Comparison of ENCODE assay signal across 9 cellular contexts in genomic region chr20:44204156-44204831, GRCh38. TPM values are rescaled to one million over a fixed set of nuclear protein-coding genes. Genes with fewer than 3 reads are reported as not detected.
DNase-seq lines count a peak whose midpoint lies in the region; ATAC-seq and TF ChIP-seq lines count a peak whose summit lies in the region.
"Had no signal": no experiment of that assay in that cellular context is flagged by ENCODE, and none has a peak within 500 bp of the region (broad histone marks: within the 10 kb centered on the region; RNA-seq: fewer than 3 reads in every experiment).

No MANE protein-coding gene starts in this region.

- peaks cover 50% of the 10 kb centered on the region for H3K36me3 ChIP-seq in SJCRH30
- H3K36me3 ChIP-seq in sigmoid colon: peaks cover 0 to 59% (median 22%) of the 10 kb centered on the region in 4 donors

- H3K27me3 ChIP-seq in SJCRH30 (no peaks in the 10 kb centered on the region), sigmoid colon (no peaks in the 10 kb centered on the region), dorsolateral prefrontal cortex (no peaks in the 10 kb centered on the region)

- 89 to 94% methylated on average over 4 of the region's 4 CpGs for WGBS in sigmoid colon, 2 donors

- H3K27ac ChIP-seq in SJCRH30 (peak overlapping the region; percentile 49), sigmoid colon (peak overlapping the region; percentile 78 to 98 (median 80)), dorsolateral prefrontal cortex (peak overlapping the region in 12 of 59 donors; percentile 4 to 25 (median 12))

- ATAC-seq in stimulated activated naive CD8-positive, alpha-beta T cell treated with anti-CD3 and anti-CD28 coated beads, Interleukin-15, Interleukin-2, amounts not matched to agents 100 U/mL and 50 U/mL, for 24 hours: no peak
- no peak for ATAC-seq in GM19035 (IDR thresholded peaks at IDR 0.05; ENCODE audit: unreplicated experiment)

- H3K4me1 ChIP-seq in SJCRH30 (peaks cover 25% of the 10 kb centered on the region), sigmoid colon (peaks cover 0 to 81% (median 55%) of the 10 kb centered on the region in 4 donors)

- DNase-seq in ELR (ENCODE audit: low read depth) (peak; percentile 98), SJCRH30 (peak in 1 of 2 experiments; percentile 44), fibroblast of the conjunctiva (ENCODE audit: low read depth) (peak; percentile 84), sigmoid colon (no peak), dorsolateral prefrontal cortex (no peak), NCI-H2107 treated with DMSO at 0.1 percent for 48 hours (lab: John Stamatoyannopoulos, UW; ENCODE audit: unreplicated experiment) (no peak)
- no peak for DNase-seq in stimulated activated naive CD8-positive, alpha-beta T cell treated with anti-CD3 and anti-CD28 coated beads, Interleukin-15, Interleukin-2, amounts not matched to agents 100 U/mL and 50 U/mL, for 24 hours
- DNase-seq: NCI-H2107 had no signal

- TF ChIP-seq POLR2A in sigmoid colon (IDR thresholded peaks at IDR 0.05): no peak

- no peak overlapping the region for H3K4me3 ChIP-seq in SJCRH30
- H3K4me3 ChIP-seq in sigmoid colon: no peak overlapping the region
- peak overlapping the region in 1 of 59 donors; percentile 8 for H3K4me3 ChIP-seq in dorsolateral prefrontal cortex

- no peaks in the 10 kb centered on the region for H3K9me3 ChIP-seq in SJCRH30 (replicated peaks)
- H3K9me3 ChIP-seq in sigmoid colon: no peaks in the 10 kb centered on the region

- TF ChIP-seq EP300 in sigmoid colon (IDR thresholded peaks at IDR 0.05): peak in 2 of 4 donors; percentile 19 to 42

- intact Hi-C loops in sigmoid colon (cut with DNase I) (no loop called here), dorsolateral prefrontal cortex (cut with DNase I) (no loop called here)

- TF ChIP-seq CTCF in sigmoid colon (IDR thresholded peaks at IDR 0.05) (no peak), dorsolateral prefrontal cortex (IDR thresholded peaks at IDR 0.05 in 54 of 56, conservative IDR thresholded peaks at IDR 0.05 in 2 of 56; ENCODE audit: low read depth in 1 of 56, partially characterized antibody in 56 of 56) (no peak)

RNA-seq across cellular contexts. Expression of gene OSER1, which starts 6.3 kb away (rescaled TPM):
- 50.6 and 54.9 TPM in 2 replicates for total RNA-seq in SJCRH30 (2014; rRNA removed; shearing (Covaris generic))
- total RNA-seq in sigmoid colon: 10 to 100 TPM; 47.4 to 90.5 (median 61.5) TPM
- polyA plus RNA-seq in sigmoid colon: 10 to 100 TPM; 28.5 to 39.8 (median 37.2) TPM
- 10 to 100 TPM; 20.8 to 41.9 (median 29.8) TPM for total RNA-seq in dorsolateral prefrontal cortex

RNA-seq across cellular contexts. Expression of gene JPH2, which starts 17.3 kb away (rescaled TPM):
- total RNA-seq in SJCRH30 (2014; rRNA removed; shearing (Covaris generic)): 6.7 and 7.4 TPM in 2 replicates
- 100 to 1,000 TPM in 3 of 4 donors, 10 to 100 TPM in 1; 52.0 to 166 (median 122) TPM for total RNA-seq in sigmoid colon
- 1 to 10 TPM in 1 of 3 donors, under 1 TPM in 2; 0.23 to 5.3 (median 0.60) TPM for polyA plus RNA-seq in sigmoid colon
- total RNA-seq in dorsolateral prefrontal cortex: 1 to 10 TPM in 56 of 120 experiments, under 1 TPM in 63, not detected in 1; 0.21 to 8.8 (median 0.92) TPM

RNA-seq across cellular contexts. Expression of gene GDAP1L1, which starts 42.8 kb away (rescaled TPM):
- total RNA-seq in SJCRH30 (2014; rRNA removed; shearing (Covaris generic)): not detected in 2 replicates
- total RNA-seq in sigmoid colon: 1 to 10 TPM in 2 of 4 donors, under 1 TPM in 1, not detected in 1; 0.36 to 1.4 (median 1.3) TPM
- polyA plus RNA-seq in sigmoid colon: under 1 TPM in 2 of 3 donors, not detected in 1; 0.20 to 0.60 TPM
- total RNA-seq in dorsolateral prefrontal cortex: 10 to 100 TPM; 14.4 to 65.5 (median 45.4) TPM

Comparison
In these comparisons a context has a peak if more than half of its experiments do, and no peak if none do; other contexts are left out.
1. DNase-seq: peak in ELR (single experiment) and fibroblast of the conjunctiva (single experiment); none in sigmoid colon (single experiment), stimulated activated naive CD8-positive, alpha-beta T cell treated with anti-CD3 and anti-CD28 coated beads, Interleukin-15, Interleukin-2, amounts not matched to agents 100 U/mL and 50 U/mL, for 24 hours (single experiment), dorsolateral prefrontal cortex (0 of 10) and NCI-H2107 treated with DMSO at 0.1 percent for 48 hours (single experiment).
2. RNA of gene GDAP1L1, which starts 42.8 kb away (total RNA-seq): 14.4 to 65.5 TPM in dorsolateral prefrontal cortex; 0.36 to 1.4 TPM in sigmoid colon and not detected in SJCRH30; every median in the first group is over 4 times any median in the second.